Comparison of ENCODE assay signal across 1 cellular context in genomic region chr12:89862511-89863331, GRCh38.
TF ChIP-seq lines count a peak whose summit lies in the region.

No MANE protein-coding gene starts in this region.

TF ChIP-seq in GM23338, 12 proteins besides CTCF, POLR2A, EP300 and RAD21 (continued from another document):
- TF ChIP-seq, protein P1, sequence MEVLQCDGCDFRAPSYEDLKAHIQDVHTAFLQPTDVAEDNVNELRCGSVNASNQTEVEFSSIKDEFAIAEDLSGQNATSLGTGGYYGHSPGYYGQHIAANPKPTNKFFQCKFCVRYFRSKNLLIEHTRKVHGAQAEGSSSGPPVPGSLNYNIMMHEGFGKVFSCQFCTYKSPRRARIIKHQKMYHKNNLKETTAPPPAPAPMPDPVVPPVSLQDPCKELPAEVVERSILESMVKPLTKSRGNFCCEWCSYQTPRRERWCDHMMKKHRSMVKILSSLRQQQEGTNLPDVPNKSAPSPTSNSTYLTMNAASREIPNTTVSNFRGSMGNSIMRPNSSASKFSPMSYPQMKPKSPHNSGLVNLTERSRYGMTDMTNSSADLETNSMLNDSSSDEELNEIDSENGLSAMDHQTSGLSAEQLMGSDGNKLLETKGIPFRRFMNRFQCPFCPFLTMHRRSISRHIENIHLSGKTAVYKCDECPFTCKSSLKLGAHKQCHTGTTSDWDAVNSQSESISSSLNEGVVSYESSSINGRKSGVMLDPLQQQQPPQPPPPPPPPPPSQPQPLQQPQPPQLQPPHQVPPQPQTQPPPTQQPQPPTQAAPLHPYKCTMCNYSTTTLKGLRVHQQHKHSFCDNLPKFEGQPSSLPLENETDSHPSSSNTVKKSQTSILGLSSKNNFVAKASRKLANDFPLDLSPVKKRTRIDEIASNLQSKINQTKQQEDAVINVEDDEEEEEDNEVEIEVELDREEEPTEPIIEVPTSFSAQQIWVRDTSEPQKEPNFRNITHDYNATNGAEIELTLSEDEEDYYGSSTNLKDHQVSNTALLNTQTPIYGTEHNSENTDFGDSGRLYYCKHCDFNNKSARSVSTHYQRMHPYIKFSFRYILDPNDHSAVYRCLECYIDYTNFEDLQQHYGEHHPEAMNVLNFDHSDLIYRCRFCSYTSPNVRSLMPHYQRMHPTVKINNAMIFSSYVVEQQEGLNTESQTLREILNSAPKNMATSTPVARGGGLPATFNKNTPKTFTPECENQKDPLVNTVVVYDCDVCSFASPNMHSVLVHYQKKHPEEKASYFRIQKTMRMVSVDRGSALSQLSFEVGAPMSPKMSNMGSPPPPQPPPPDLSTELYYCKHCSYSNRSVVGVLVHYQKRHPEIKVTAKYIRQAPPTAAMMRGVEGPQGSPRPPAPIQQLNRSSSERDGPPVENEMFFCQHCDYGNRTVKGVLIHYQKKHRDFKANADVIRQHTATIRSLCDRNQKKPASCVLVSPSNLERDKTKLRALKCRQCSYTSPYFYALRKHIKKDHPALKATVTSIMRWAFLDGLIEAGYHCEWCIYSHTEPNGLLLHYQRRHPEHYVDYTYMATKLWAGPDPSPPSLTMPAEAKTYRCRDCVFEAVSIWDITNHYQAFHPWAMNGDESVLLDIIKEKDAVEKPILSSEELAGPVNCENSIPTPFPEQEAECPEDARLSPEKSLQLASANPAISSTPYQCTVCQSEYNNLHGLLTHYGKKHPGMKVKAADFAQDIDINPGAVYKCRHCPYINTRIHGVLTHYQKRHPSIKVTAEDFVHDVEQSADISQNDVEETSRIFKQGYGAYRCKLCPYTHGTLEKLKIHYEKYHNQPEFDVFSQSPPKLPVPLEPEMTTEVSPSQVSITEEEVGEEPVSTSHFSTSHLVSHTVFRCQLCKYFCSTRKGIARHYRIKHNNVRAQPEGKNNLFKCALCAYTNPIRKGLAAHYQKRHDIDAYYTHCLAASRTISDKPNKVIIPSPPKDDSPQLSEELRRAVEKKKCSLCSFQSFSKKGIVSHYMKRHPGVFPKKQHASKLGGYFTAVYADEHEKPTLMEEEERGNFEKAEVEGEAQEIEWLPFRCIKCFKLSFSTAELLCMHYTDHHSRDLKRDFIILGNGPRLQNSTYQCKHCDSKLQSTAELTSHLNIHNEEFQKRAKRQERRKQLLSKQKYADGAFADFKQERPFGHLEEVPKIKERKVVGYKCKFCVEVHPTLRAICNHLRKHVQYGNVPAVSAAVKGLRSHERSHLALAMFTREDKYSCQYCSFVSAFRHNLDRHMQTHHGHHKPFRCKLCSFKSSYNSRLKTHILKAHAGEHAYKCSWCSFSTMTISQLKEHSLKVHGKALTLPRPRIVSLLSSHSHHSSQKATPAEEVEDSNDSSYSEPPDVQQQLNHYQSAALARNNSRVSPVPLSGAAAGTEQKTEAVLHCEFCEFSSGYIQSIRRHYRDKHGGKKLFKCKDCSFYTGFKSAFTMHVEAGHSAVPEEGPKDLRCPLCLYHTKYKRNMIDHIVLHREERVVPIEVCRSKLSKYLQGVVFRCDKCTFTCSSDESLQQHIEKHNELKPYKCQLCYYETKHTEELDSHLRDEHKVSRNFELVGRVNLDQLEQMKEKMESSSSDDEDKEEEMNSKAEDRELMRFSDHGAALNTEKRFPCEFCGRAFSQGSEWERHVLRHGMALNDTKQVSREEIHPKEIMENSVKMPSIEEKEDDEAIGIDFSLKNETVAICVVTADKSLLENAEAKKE (CRISPR knock-in tag; IDR thresholded peaks at IDR 0.05): no peak
- TF ChIP-seq STAT1 (IDR thresholded peaks at IDR 0.05; ENCODE audit: unreplicated experiment) (no peak), POLR2AphosphoS5 (IDR thresholded peaks at IDR 0.05; ENCODE audit: low read depth) (no peak), NANOG (IDR thresholded peaks at IDR 0.05; ENCODE audit: borderline replicate concordance) (no peak), ETS1 (IDR thresholded peaks at IDR 0.05) (no peak), EZH2 (IDR thresholded peaks at IDR 0.05; ENCODE audit: low read depth, unreplicated experiment) (no peak), ZNF114 (CRISPR knock-in tag; IDR thresholded peaks at IDR 0.05) (no peak), REST (IDR thresholded peaks at IDR 0.05; ENCODE audit: unreplicated experiment) (no peak)
TF ChIP-seq in GM23338: peak in this region for 0.
